Comparison of ENCODE assay signal across 6 cellular contexts in genomic region chr19:50763521-50763920, GRCh38. TPM values are rescaled to one million over a fixed set of nuclear protein-coding genes. Genes with fewer than 3 reads are reported as not detected.
"Had no signal": no experiment of that assay in that cellular context is flagged by ENCODE, and none has a peak within 500 bp of the region (broad histone marks: within the 10 kb centered on the region; RNA-seq: fewer than 3 reads in every experiment).

No MANE protein-coding gene starts in this region.

RNA-seq across cellular contexts. Expression of gene GPR32, which starts 6.7 kb away (rescaled TPM):
- total RNA-seq: HepG2, HT-29, HT1080, IMR-90, K562 had no signal
- polyA plus RNA-seq: HepG2, IgD-negative memory B cell, IMR-90, K562 had no signal

RNA-seq across cellular contexts. Expression of gene ACP4, which starts 26.7 kb away (rescaled TPM):
- total RNA-seq: HepG2, HT-29, HT1080, IMR-90, K562 had no signal
- polyA plus RNA-seq: IgD-negative memory B cell, IMR-90, K562 had no signal

RNA-seq across cellular contexts. Expression of gene CLEC11A, which starts 40.4 kb away (rescaled TPM):
- total RNA-seq: HepG2 had no signal
- polyA plus RNA-seq: HepG2 had no signal

RNA-seq across cellular contexts. Expression of gene SHANK1, which starts 43.9 kb away (rescaled TPM):
- total RNA-seq: HepG2, HT-29 had no signal
- polyA plus RNA-seq: HepG2, IgD-negative memory B cell had no signal
